ENCODE assay signal across 1 cellular context in the genomic region with DNA sequence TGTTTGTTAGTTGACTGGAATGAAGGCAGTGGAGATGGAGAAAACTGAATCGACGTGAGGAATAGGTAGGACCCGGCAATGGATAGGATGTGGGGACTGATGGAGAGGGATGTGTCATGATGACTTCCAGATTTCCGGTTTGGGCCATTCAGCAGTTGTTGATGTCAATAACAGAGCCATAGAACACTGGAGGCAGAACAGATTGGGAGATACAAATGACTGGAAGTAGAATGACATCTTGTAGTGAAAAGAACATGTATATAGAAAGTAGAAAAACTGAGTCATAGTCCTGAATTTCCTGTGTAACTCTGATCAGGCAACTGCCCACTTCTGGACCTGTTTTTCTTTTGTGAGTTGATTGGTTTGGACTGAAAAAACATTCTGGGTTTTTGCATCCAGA.
TF ChIP-seq lines count a peak whose summit lies in the region.

No MANE protein-coding gene starts in this region.

TF ChIP-seq in SK-N-SH, 30 proteins besides CTCF, POLR2A, EP300 and RAD21:
- TF ChIP-seq YY1 (IDR thresholded peaks at IDR 0.05; ENCODE audit: low read depth): no peak
- TF ChIP-seq TCF12 (IDR thresholded peaks at IDR 0.05): peak; percentile 19; the same call in 1 of the 2 replicates
